29 cellular contexts compared by ENCODE assay signal in the genomic region with DNA sequence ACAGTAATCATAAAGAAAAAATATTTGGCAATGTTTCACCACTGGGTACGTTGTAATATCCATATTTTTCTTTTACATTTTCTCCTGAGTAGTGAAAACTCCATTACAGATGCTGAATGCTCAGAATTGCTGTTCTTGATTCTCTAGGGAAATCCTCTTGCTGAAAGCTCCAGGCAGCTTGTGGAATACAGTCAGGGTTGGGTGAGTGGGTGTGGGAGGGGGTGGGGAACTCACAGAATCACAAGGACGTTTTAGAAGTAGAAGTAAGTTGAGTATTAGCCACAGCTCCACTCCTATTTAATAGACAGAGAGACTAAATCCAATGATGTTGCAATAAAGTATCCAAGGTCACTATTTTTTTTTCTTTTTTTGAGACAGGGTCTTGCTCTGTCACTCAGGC.
"Had no signal": no experiment of that assay in that cellular context is flagged by ENCODE, and none has a peak within 500 bp of the region (broad histone marks: within the 10 kb centered on the region; RNA-seq: fewer than 3 reads in every experiment).

No MANE protein-coding gene starts in this region.

- DNase-seq: naive B cell; natural killer cell; occipital lobe; ovary; posterior cingulate gyrus; psoas muscle; right cardiac atrium; right lobe of liver; sigmoid colon; spleen; stimulated activated CD4-positive, alpha-beta T cell treated with anti-CD3 and anti-CD28 coated beads, Interleukin-12 subunit alpha, Interleukin-12 subunit beta, amount 100 ng/mL, for 4 hours; stimulated activated CD4-positive, alpha-beta T cell treated with anti-CD3 and anti-CD28 coated beads, Interleukin-1b, Interleukin-23, amount 100 ng/mL, for 48 hours; stimulated activated CD4-positive, alpha-beta T cell treated with anti-CD3 and anti-CD28 coated beads, Interleukin-4, amount 100 ng/mL, for 1 hour; stimulated activated CD4-positive, alpha-beta T cell treated with anti-CD3 and anti-CD28 coated beads, Interleukin-4, amount 100 ng/mL, for 4 hours; stimulated activated CD8-positive, alpha-beta memory T cell treated with anti-CD3 and anti-CD28 coated beads, Interleukin-4, amount 100 ng/mL, for 48 hours; stimulated activated naive CD4-positive, alpha-beta T cell; stimulated activated naive CD8-positive, alpha-beta T cell treated with anti-CD3 and anti-CD28 coated beads, Interleukin-15, amount 100 ng/mL, for 72 hours; stimulated activated naive CD8-positive, alpha-beta T cell treated with anti-CD3 and anti-CD28 coated beads, Interleukin-15, Interleukin-2, amounts not matched to agents 100 U/mL and 50 U/mL, for 24 hours; substantia nigra; testis; tibial artery; transverse colon; upper lobe of right lung; uterus had no signal

- ATAC-seq: natural killer cell; psoas muscle; right cardiac atrium; right lobe of liver; stimulated activated memory B cell treated with anti-CD40 and anti-IgM and Interleukin-4, amounts not matched to agents 10 μg/mL and 1 μg/mL and 100 μg/mL, for 72 hours; stimulated activated naive CD8-positive, alpha-beta T cell treated with anti-CD3 and anti-CD28 coated beads, Interleukin-15, amount 100 ng/mL, for 72 hours; stimulated activated naive CD8-positive, alpha-beta T cell treated with anti-CD3 and anti-CD28 coated beads, Interleukin-15, Interleukin-2, amounts not matched to agents 100 U/mL and 50 U/mL, for 24 hours; upper lobe of right lung had no signal

- H3K36me3 Mint-ChIP-seq: natural killer cell; neural progenitor cell; stimulated activated memory B cell treated with anti-CD40 and anti-IgM and Interleukin-4, amounts not matched to agents 10 μg/mL and 1 μg/mL and 100 μg/mL, for 72 hours; type B pancreatic cell had no signal

- H3K27ac Mint-ChIP-seq: naive B cell; natural killer cell; nephron; neural progenitor cell; progenitor cell of endocrine pancreas; stimulated activated memory B cell treated with anti-CD40 and anti-IgM and Interleukin-4, amounts not matched to agents 10 μg/mL and 1 μg/mL and 100 μg/mL, for 72 hours; stimulated activated naive CD8-positive, alpha-beta T cell treated with anti-CD3 and anti-CD28 coated beads, Interleukin-15, amount 100 ng/mL, for 72 hours; type B pancreatic cell had no signal

- H3K4me3 Mint-ChIP-seq: naive B cell; natural killer cell; nephron; neural progenitor cell; stimulated activated memory B cell treated with anti-CD40 and anti-IgM and Interleukin-4, amounts not matched to agents 10 μg/mL and 1 μg/mL and 100 μg/mL, for 72 hours; stimulated activated naive CD8-positive, alpha-beta T cell treated with anti-CD3 and anti-CD28 coated beads, Interleukin-15, amount 100 ng/mL, for 72 hours; type B pancreatic cell had no signal

- H3K4me1 Mint-ChIP-seq: naive B cell; natural killer cell; nephron; neural progenitor cell; stimulated activated memory B cell treated with anti-CD40 and anti-IgM and Interleukin-4, amounts not matched to agents 10 μg/mL and 1 μg/mL and 100 μg/mL, for 72 hours; stimulated activated naive CD8-positive, alpha-beta T cell treated with anti-CD3 and anti-CD28 coated beads, Interleukin-15, amount 100 ng/mL, for 72 hours had no signal

- H3K27me3 Mint-ChIP-seq: naive B cell; progenitor cell of endocrine pancreas; stimulated activated memory B cell treated with anti-CD40 and anti-IgM and Interleukin-4, amounts not matched to agents 10 μg/mL and 1 μg/mL and 100 μg/mL, for 72 hours; stimulated activated naive CD8-positive, alpha-beta T cell treated with anti-CD3 and anti-CD28 coated beads, Interleukin-15, amount 100 ng/mL, for 72 hours; type B pancreatic cell had no signal
